In the genomic region with DNA sequence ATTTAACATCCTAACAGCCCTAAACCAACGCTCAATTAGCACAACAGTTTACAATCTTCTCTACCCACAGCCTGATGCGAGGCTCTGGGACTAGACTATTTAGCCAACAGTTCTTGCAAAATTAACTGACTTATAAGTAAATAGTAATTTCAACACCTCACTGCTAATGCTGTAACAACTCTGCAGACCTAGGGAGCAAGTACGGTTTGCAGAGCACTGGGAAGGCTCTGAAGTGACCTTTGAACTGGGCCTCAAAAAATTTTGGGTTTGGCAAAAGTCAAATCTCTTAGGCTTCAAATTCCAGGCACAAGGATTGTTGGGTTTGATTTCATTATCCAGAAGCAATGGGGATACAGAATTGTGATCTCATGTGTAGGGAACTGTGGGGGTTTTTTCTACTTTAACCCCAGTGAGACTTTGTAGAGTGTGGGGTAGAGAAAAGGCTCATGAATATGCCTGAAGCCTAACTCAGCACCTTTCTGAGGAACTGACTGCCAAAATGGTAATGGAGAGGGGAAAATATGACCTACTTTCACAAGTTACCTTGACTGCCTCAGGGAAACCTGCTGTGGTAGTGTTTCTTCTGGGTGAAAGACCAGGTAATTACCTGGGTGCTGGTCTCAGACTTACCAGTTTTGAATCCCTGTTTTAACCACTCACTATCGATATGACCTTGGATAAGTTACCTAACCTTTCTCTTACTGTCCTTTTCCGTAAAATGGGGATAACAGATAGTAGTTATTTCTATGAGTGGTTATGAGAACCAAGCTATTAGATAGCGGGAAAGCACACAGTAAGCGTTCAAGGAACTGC, we compare ENCODE assay signal across 7 cellular contexts. TPM values are rescaled to one million over a fixed set of nuclear protein-coding genes. Genes with fewer than 3 reads are reported as not detected.
DNase-seq lines count a peak whose midpoint lies in the region; ATAC-seq and TF ChIP-seq lines count a peak whose summit lies in the region.

No MANE protein-coding gene starts in this region.

- peak overlapping the region; percentile 94; the same call in 1 of the 2 replicates for H3K27ac ChIP-seq in HUES6 (ENCODE audit: low read depth, low read length)
- H3K27ac ChIP-seq in gastroesophageal sphincter = peak overlapping the region; percentile 89 to 96 (median 94)

- no peak for ATAC-seq in gastroesophageal sphincter
- no peak for ATAC-seq in stimulated activated effector memory CD8-positive, alpha-beta T cell treated with anti-CD3 and anti-CD28 coated beads, Interleukin-12 subunit alpha, Interleukin-12 subunit beta, amount 100 ng/mL, for 72 hours

- 77 to 92% methylated on average over 6 to 7 of the region's 7 CpGs for WGBS in gastroesophageal sphincter (ENCODE audit: low coverage in 1 of 2), 2 donors

- H3K4me3 ChIP-seq in HUES6 (ENCODE audit: low read depth, low read length) = peak overlapping the region; percentile 78
- H3K4me3 ChIP-seq in gastroesophageal sphincter = peak overlapping the region; percentile 70 to 71

- DNase-seq in SKM-1 (lab: John Stamatoyannopoulos, UW; ENCODE audit: unreplicated experiment) (peak; percentile 19), putamen (ENCODE audit: low spot score) (no peak), A172 (ENCODE audit: low spot score) (no peak)
- DNase-seq in stimulated activated effector memory CD8-positive, alpha-beta T cell treated with anti-CD3 and anti-CD28 coated beads, Interleukin-12 subunit alpha, Interleukin-12 subunit beta, amount 100 ng/mL, for 72 hours (ENCODE audit: low spot score in 2 of 2) = no peak
- no peak for DNase-seq in effector CD4-positive, alpha-beta T cell

- no peak for TF ChIP-seq EP300 in gastroesophageal sphincter (IDR thresholded peaks at IDR 0.05)

- H3K4me1 Mint-ChIP-seq in stimulated activated effector memory CD8-positive, alpha-beta T cell treated with anti-CD3 and anti-CD28 coated beads, Interleukin-12 subunit alpha, Interleukin-12 subunit beta, amount 100 ng/mL, for 72 hours = peaks cover 40% of the 10 kb centered on the region

- peak overlapping the region; percentile 93 for H3K9ac ChIP-seq in HUES6 (ENCODE audit: low read length)

- peak overlapping the region; percentile 96 for H3K4me3 Mint-ChIP-seq in stimulated activated effector memory CD8-positive, alpha-beta T cell treated with anti-CD3 and anti-CD28 coated beads, Interleukin-12 subunit alpha, Interleukin-12 subunit beta, amount 100 ng/mL, for 72 hours

- no peak for TF ChIP-seq CTCF in gastroesophageal sphincter (IDR thresholded peaks at IDR 0.05)

- H3K36me3 ChIP-seq in HUES6 (ENCODE audit: control insufficient read depth, insufficient read depth, low read length) (peaks cover 37% of the 10 kb centered on the region), gastroesophageal sphincter (peaks cover 0 to 42% of the 10 kb centered on the region in 2 donors)

- H3K27ac Mint-ChIP-seq in stimulated activated effector memory CD8-positive, alpha-beta T cell treated with anti-CD3 and anti-CD28 coated beads, Interleukin-12 subunit alpha, Interleukin-12 subunit beta, amount 100 ng/mL, for 72 hours = peak overlapping the region; percentile 98

- H3K9me3 ChIP-seq in HUES6 (ENCODE audit: control insufficient read depth, insufficient read depth, low read depth, low read length) (no peaks in the 10 kb centered on the region), gastroesophageal sphincter (no peaks in the 10 kb centered on the region)

- H3K9me3 Mint-ChIP-seq in stimulated activated effector memory CD8-positive, alpha-beta T cell treated with anti-CD3 and anti-CD28 coated beads, Interleukin-12 subunit alpha, Interleukin-12 subunit beta, amount 100 ng/mL, for 72 hours = no peaks in the 10 kb centered on the region

- H3K4me1 ChIP-seq in HUES6 (ENCODE audit: control insufficient read depth, insufficient read depth, low read length) (peaks cover 27% of the 10 kb centered on the region), gastroesophageal sphincter (peaks cover 7 to 45% (median 14%) of the 10 kb centered on the region in 3 donors)

- no peaks in the 10 kb centered on the region for H3K27me3 ChIP-seq in HUES6 (ENCODE audit: control insufficient read depth, insufficient read depth, low read length)
- no peaks in the 10 kb centered on the region for H3K27me3 ChIP-seq in gastroesophageal sphincter

- peaks cover 57% of the 10 kb centered on the region for H3K36me3 Mint-ChIP-seq in stimulated activated effector memory CD8-positive, alpha-beta T cell treated with anti-CD3 and anti-CD28 coated beads, Interleukin-12 subunit alpha, Interleukin-12 subunit beta, amount 100 ng/mL, for 72 hours

- no peak for TF ChIP-seq POLR2A in gastroesophageal sphincter (IDR thresholded peaks at IDR 0.05)

RNA-seq across cellular contexts. Expression of gene TXLNA, which starts 0.9 kb away (rescaled TPM):
- total RNA-seq in gastroesophageal sphincter = 10 to 100 TPM; 44.7 to 86.6 (median 67.3) TPM
- total RNA-seq in A172 (2014; rRNA removed; shearing (Covaris generic)) = 22.1 and 24.6 TPM in 2 replicates

RNA-seq across cellular contexts. Expression of gene CCDC28B, which starts 21.8 kb away (rescaled TPM):
- 1 to 10 TPM; 2.7 to 8.0 (median 5.6) TPM for total RNA-seq in gastroesophageal sphincter
- 5.7 and 9.1 TPM in 2 replicates for total RNA-seq in A172 (2014; rRNA removed; shearing (Covaris generic))

RNA-seq across cellular contexts. Expression of gene IQCC, which starts 26.9 kb away (rescaled TPM):
- 1 to 10 TPM in 2 of 4 donors, under 1 TPM in 2; 0.69 to 1.9 (median 1.3) TPM for total RNA-seq in gastroesophageal sphincter
- total RNA-seq in A172 (2014; rRNA removed; shearing (Covaris generic)) = 0.45 TPM in 1 of 2 replicates, not detected in the other

RNA-seq across cellular contexts. Expression of gene DCDC2B, which starts 30.3 kb away (rescaled TPM):
- not detected for total RNA-seq in gastroesophageal sphincter
- not detected in 2 replicates for total RNA-seq in A172 (2014; rRNA removed; shearing (Covaris generic))

RNA-seq across cellular contexts. Expression of gene TMEM234, which starts 43.6 kb away (rescaled TPM):
- total RNA-seq in gastroesophageal sphincter = 10 to 100 TPM in 2 of 4 donors, 1 to 10 TPM in 2; 3.5 to 17.9 (median 9.9) TPM
- 3.6 and 5.5 TPM in 2 replicates for total RNA-seq in A172 (2014; rRNA removed; shearing (Covaris generic))
